ENCODE assay signal across 23 cellular contexts in the genomic region with DNA sequence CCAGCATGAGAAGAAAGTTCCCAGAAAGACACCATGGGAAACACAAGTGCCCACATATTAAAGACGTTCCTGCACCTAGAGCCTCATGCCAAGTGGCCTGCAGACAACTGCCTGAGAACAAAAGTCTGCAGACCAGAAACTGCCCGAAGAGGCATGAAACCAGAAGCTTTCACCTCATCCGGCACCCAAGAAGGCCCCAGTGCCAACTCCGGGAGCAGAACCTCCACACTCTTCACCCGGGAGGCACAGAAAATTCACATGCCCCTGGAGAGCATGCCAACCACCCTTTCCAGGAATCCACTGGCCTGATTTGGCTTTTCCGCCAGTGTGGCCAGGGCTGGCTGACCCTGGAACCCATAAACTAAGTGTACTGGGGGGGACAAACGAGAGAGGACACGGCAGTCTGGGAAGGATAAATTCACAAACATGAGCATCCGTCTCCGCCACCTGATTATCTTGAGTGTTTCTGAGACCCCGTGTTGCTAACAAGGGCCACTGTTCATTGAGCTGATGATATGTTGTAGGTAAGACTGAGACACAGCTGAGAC. TPM values are rescaled to one million over a fixed set of nuclear protein-coding genes. Genes with fewer than 3 reads are reported as not detected.
DNase-seq lines count a peak whose midpoint lies in the region; ATAC-seq and TF ChIP-seq lines count a peak whose summit lies in the region.
"Had no signal": no experiment of that assay in that cellular context is flagged by ENCODE, and none has a peak within 500 bp of the region (broad histone marks: within the 10 kb centered on the region; RNA-seq: fewer than 3 reads in every experiment).

No MANE protein-coding gene starts in this region.

- peaks cover 2% of the 10 kb centered on the region for H3K27me3 Mint-ChIP-seq in activated T-helper 1 cell treated with anti-CD3 and anti-CD28 coated beads, Interleukin-12 subunit alpha, Interleukin-12 subunit beta, Interleukin-2, Interleukin-4 antibody, amounts not matched to agents 30 ng/mL and 10 ng/mL and 1 ng/mL, durations not matched to agents 14 hours and 24 hours and 36 hours (ENCODE audit: insufficient read depth)
- H3K27me3 Mint-ChIP-seq: CD4-positive, CD25-positive, alpha-beta regulatory T cell had no signal

- H3K27ac ChIP-seq in coronary artery, result no peak overlapping the region
- H3K27ac ChIP-seq: BLaER1 had no signal

- ATAC-seq in GM18907 (IDR thresholded peaks at IDR 0.05; ENCODE audit: unreplicated experiment), result no peak
- ATAC-seq: HCT116, Panc1 had no signal

- no peak overlapping the region for H3K4me3 ChIP-seq in coronary artery
- H3K4me3 ChIP-seq: BLaER1 had no signal

- no peak overlapping the region for H3K4me3 Mint-ChIP-seq in activated T-helper 1 cell treated with anti-CD3 and anti-CD28 coated beads, Interleukin-12 subunit alpha, Interleukin-12 subunit beta, Interleukin-2, Interleukin-4 antibody, amounts not matched to agents 30 ng/mL and 10 ng/mL and 1 ng/mL, durations not matched to agents 14 hours and 24 hours and 36 hours
- H3K4me3 Mint-ChIP-seq: CD4-positive, CD25-positive, alpha-beta regulatory T cell had no signal

- peak; percentile 32 for DNase-seq in activated CD8-positive, alpha-beta memory T cell treated with anti-CD3 and anti-CD28 coated beads for 24 hours
- DNase-seq in activated CD8-positive, alpha-beta memory T cell treated with anti-CD3 and anti-CD28 coated beads, Interleukin-2, amount 50 U/mL, for 4 hours, result no peak
- peak; percentile 53 for DNase-seq in coronary artery (ENCODE audit: low spot score)
- DNase-seq in posterior vena cava (ENCODE audit: low spot score), result peak; percentile 57
- DNase-seq in kidney tubule cell (ENCODE audit: low spot score), result no peak
- DNase-seq in activated T-helper 1 cell treated with anti-CD3 and anti-CD28 coated beads, Interleukin-12 subunit alpha, Interleukin-12 subunit beta, Interleukin-2, Interleukin-4 antibody, amounts not matched to agents 30 ng/mL and 10 ng/mL and 1 ng/mL, durations not matched to agents 14 hours and 24 hours and 36 hours (ENCODE audit: low spot score), result no peak
- DNase-seq: CD4-positive, CD25-positive, alpha-beta regulatory T cell; DMS153; DND-41; NCI-H1048; NCI-H1417; NCI-H1694; NCI-H2029 treated with DMSO at 0.1 percent for 48 hours; NCI-H2227 treated with DMSO at 0.1 percent for 48 hours; NCI-H526 treated with DMSO at 0.1 percent for 48 hours; SHP77 treated with DMSO at 0.1 percent for 48 hours had no signal

- H3K9me3 Mint-ChIP-seq in activated T-helper 1 cell treated with anti-CD3 and anti-CD28 coated beads, Interleukin-12 subunit alpha, Interleukin-12 subunit beta, Interleukin-2, Interleukin-4 antibody, amounts not matched to agents 30 ng/mL and 10 ng/mL and 1 ng/mL, durations not matched to agents 14 hours and 24 hours and 36 hours, result no peaks in the 10 kb centered on the region

- no peaks in the 10 kb centered on the region for H3K4me1 Mint-ChIP-seq in activated T-helper 1 cell treated with anti-CD3 and anti-CD28 coated beads, Interleukin-12 subunit alpha, Interleukin-12 subunit beta, Interleukin-2, Interleukin-4 antibody, amounts not matched to agents 30 ng/mL and 10 ng/mL and 1 ng/mL, durations not matched to agents 14 hours and 24 hours and 36 hours (ENCODE audit: low read depth)
- H3K4me1 Mint-ChIP-seq: CD4-positive, CD25-positive, alpha-beta regulatory T cell had no signal

- intact Hi-C loops in posterior vena cava (cut with DNase I), result no loop called here
- intact Hi-C loops in activated T-helper 1 cell treated with anti-CD3 and anti-CD28 coated beads, Interleukin-12 subunit alpha, Interleukin-12 subunit beta, Interleukin-2, Interleukin-4 antibody, amounts not matched to agents 30 ng/mL and 10 ng/mL and 1 ng/mL, durations not matched to agents 14 hours and 24 hours and 36 hours (cut with micrococcal nuclease), result no loop called here

- no peaks in the 10 kb centered on the region for H3K36me3 Mint-ChIP-seq in activated T-helper 1 cell treated with anti-CD3 and anti-CD28 coated beads, Interleukin-12 subunit alpha, Interleukin-12 subunit beta, Interleukin-2, Interleukin-4 antibody, amounts not matched to agents 30 ng/mL and 10 ng/mL and 1 ng/mL, durations not matched to agents 14 hours and 24 hours and 36 hours (ENCODE audit: low read depth)
- H3K36me3 Mint-ChIP-seq: CD4-positive, CD25-positive, alpha-beta regulatory T cell had no signal

- no peak overlapping the region for H3K27ac Mint-ChIP-seq in activated T-helper 1 cell treated with anti-CD3 and anti-CD28 coated beads, Interleukin-12 subunit alpha, Interleukin-12 subunit beta, Interleukin-2, Interleukin-4 antibody, amounts not matched to agents 30 ng/mL and 10 ng/mL and 1 ng/mL, durations not matched to agents 14 hours and 24 hours and 36 hours
- H3K27ac Mint-ChIP-seq: CD4-positive, CD25-positive, alpha-beta regulatory T cell had no signal

- TF ChIP-seq CTCF in coronary artery (IDR thresholded peaks at IDR 0.05), result no peak

RNA-seq across cellular contexts. Expression of a gene that starts 6.8 kb away (rescaled TPM):
- not detected for total RNA-seq in posterior vena cava
- not detected in 2 replicates for total RNA-seq in activated T-helper 1 cell treated with anti-CD3 and anti-CD28 coated beads, Interleukin-12 subunit alpha, Interleukin-12 subunit beta, Interleukin-2, Interleukin-4 antibody, amounts not matched to agents 30 ng/mL and 10 ng/mL and 1 ng/mL, durations not matched to agents 14 hours and 24 hours and 36 hours
- total RNA-seq: CD4-positive, CD25-positive, alpha-beta regulatory T cell; H4; NCI-H460 had no signal

RNA-seq across cellular contexts. Expression of a gene that starts 22.3 kb away (rescaled TPM):
- not detected for total RNA-seq in posterior vena cava
- total RNA-seq in activated T-helper 1 cell treated with anti-CD3 and anti-CD28 coated beads, Interleukin-12 subunit alpha, Interleukin-12 subunit beta, Interleukin-2, Interleukin-4 antibody, amounts not matched to agents 30 ng/mL and 10 ng/mL and 1 ng/mL, durations not matched to agents 14 hours and 24 hours and 36 hours, result not detected in 2 replicates
- total RNA-seq: CD4-positive, CD25-positive, alpha-beta regulatory T cell; H4; NCI-H460 had no signal

RNA-seq across cellular contexts. Expression of a gene that starts 28.8 kb away (rescaled TPM):
- 10 to 100 TPM; 21.1 to 24.4 TPM for total RNA-seq in posterior vena cava
- not detected in 2 replicates for total RNA-seq in activated T-helper 1 cell treated with anti-CD3 and anti-CD28 coated beads, Interleukin-12 subunit alpha, Interleukin-12 subunit beta, Interleukin-2, Interleukin-4 antibody, amounts not matched to agents 30 ng/mL and 10 ng/mL and 1 ng/mL, durations not matched to agents 14 hours and 24 hours and 36 hours
- total RNA-seq: CD4-positive, CD25-positive, alpha-beta regulatory T cell; H4; NCI-H460 had no signal

RNA-seq across cellular contexts. Expression of a gene that starts 51.8 kb away (rescaled TPM):
- total RNA-seq in posterior vena cava, result not detected
- total RNA-seq in activated T-helper 1 cell treated with anti-CD3 and anti-CD28 coated beads, Interleukin-12 subunit alpha, Interleukin-12 subunit beta, Interleukin-2, Interleukin-4 antibody, amounts not matched to agents 30 ng/mL and 10 ng/mL and 1 ng/mL, durations not matched to agents 14 hours and 24 hours and 36 hours, result 33.7 and 41.3 TPM in 2 replicates

RNA-seq across cellular contexts. Expression of a gene that starts 59.7 kb away (rescaled TPM):
- under 1 TPM; 0.32 to 0.38 TPM for total RNA-seq in posterior vena cava
- total RNA-seq in activated T-helper 1 cell treated with anti-CD3 and anti-CD28 coated beads, Interleukin-12 subunit alpha, Interleukin-12 subunit beta, Interleukin-2, Interleukin-4 antibody, amounts not matched to agents 30 ng/mL and 10 ng/mL and 1 ng/mL, durations not matched to agents 14 hours and 24 hours and 36 hours, result 69.1 and 70.8 TPM in 2 replicates
- total RNA-seq: H4, HT-29, NCI-H460 had no signal

Comparison
In these comparisons a context has a peak if more than half of its experiments do, and no peak if none do; other contexts are left out.
1. DNase-seq: peak in activated CD8-positive, alpha-beta memory T cell treated with anti-CD3 and anti-CD28 coated beads for 24 hours (single experiment), coronary artery (single experiment) and posterior vena cava (single experiment); none in activated CD8-positive, alpha-beta memory T cell treated with anti-CD3 and anti-CD28 coated beads, Interleukin-2, amount 50 U/mL, for 4 hours (single experiment), kidney tubule cell (single experiment) and activated T-helper 1 cell treated with anti-CD3 and anti-CD28 coated beads, Interleukin-12 subunit alpha, Interleukin-12 subunit beta, Interleukin-2, Interleukin-4 antibody, amounts not matched to agents 30 ng/mL and 10 ng/mL and 1 ng/mL, durations not matched to agents 14 hours and 24 hours and 36 hours (single experiment).
2. RNA of a gene that starts 28.8 kb away (total RNA-seq): 21.1 to 24.4 TPM in posterior vena cava; not detected in activated T-helper 1 cell treated with anti-CD3 and anti-CD28 coated beads, Interleukin-12 subunit alpha, Interleukin-12 subunit beta, Interleukin-2, Interleukin-4 antibody, amounts not matched to agents 30 ng/mL and 10 ng/mL and 1 ng/mL, durations not matched to agents 14 hours and 24 hours and 36 hours; every median in the first group is over 10 times any median in the second.